1 cellular context compared by ENCODE assay signal in genomic region chr7:16753932-16754571, GRCh38.
TF ChIP-seq lines count a peak whose summit lies in the region.

No MANE protein-coding gene starts in this region.

TF ChIP-seq in HEK293, 187 proteins besides CTCF, POLR2A, EP300 and RAD21 (continued from another document):
- TF ChIP-seq ZBTB26 (tag by site-specific recombination; optimal IDR thresholded peaks at IDR 0.05) (peak; percentile 93), ZNF76 (tag by site-specific recombination; IDR thresholded peaks at IDR 0.05; ENCODE audit: borderline replicate concordance, low read depth) (peak; percentile 67; the same call in 1 of the 2 replicates), ZBTB49 (tag by site-specific recombination; IDR thresholded peaks at IDR 0.05; ENCODE audit: low read depth) (no peak), ZNF341 (tag by site-specific recombination; IDR thresholded peaks at IDR 0.05; ENCODE audit: low read depth) (0 out of 2 replicates have a peak, but pooled peaks have one; percentile 51), ZBTB20 (tag by site-specific recombination; IDR thresholded peaks at IDR 0.05) (peak; percentile 59; the same call in 1 of the 2 replicates), ZBTB7A (tag by site-specific recombination; IDR thresholded peaks at IDR 0.05; ENCODE audit: low read depth) (0 out of 2 replicates have a peak, but pooled peaks have one; percentile 58), ZBTB10 (tag by site-specific recombination; IDR thresholded peaks at IDR 0.05) (peak; percentile 51; the same call in 1 of the 2 replicates), KLF9 (tag by site-specific recombination; IDR thresholded peaks at IDR 0.05; ENCODE audit: low read depth) (peak; percentile 42; the same call in 1 of the 2 replicates), ZNF311 (tag by site-specific recombination; IDR thresholded peaks at IDR 0.05; ENCODE audit: borderline replicate concordance) (no peak), ZSCAN16 (tag by site-specific recombination; IDR thresholded peaks at IDR 0.05) (no peak)
- TF ChIP-seq, protein P1, sequence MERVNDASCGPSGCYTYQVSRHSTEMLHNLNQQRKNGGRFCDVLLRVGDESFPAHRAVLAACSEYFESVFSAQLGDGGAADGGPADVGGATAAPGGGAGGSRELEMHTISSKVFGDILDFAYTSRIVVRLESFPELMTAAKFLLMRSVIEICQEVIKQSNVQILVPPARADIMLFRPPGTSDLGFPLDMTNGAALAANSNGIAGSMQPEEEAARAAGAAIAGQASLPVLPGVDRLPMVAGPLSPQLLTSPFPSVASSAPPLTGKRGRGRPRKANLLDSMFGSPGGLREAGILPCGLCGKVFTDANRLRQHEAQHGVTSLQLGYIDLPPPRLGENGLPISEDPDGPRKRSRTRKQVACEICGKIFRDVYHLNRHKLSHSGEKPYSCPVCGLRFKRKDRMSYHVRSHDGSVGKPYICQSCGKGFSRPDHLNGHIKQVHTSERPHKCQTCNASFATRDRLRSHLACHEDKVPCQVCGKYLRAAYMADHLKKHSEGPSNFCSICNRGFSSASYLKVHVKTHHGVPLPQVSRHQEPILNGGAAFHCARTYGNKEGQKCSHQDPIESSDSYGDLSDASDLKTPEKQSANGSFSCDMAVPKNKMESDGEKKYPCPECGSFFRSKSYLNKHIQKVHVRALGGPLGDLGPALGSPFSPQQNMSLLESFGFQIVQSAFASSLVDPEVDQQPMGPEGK (tag by site-specific recombination; IDR thresholded peaks at IDR 0.05), result 0 out of 2 replicates have a peak, but pooled peaks have one; percentile 44
- TF ChIP-seq, protein P2, sequence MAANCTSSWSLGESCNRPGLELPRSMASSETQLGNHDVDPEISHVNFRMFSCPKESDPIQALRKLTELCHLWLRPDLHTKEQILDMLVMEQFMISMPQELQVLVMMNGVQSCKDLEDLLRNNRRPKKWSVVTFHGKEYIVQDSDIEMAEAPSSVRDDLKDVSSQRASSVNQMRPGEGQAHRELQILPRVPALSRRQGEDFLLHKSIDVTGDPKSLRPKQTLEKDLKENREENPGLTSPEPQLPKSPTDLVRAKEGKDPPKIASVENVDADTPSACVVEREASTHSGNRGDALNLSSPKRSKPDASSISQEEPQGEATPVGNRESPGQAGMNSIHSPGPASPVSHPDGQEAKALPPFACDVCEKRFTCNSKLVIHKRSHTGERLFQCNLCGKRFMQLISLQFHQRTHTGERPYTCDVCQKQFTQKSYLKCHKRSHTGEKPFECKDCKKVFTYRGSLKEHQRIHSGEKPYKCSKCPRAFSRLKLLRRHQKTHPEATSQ (tag by site-specific recombination; IDR thresholded peaks at IDR 0.05), result no peak
